Comparison of ENCODE assay signal across 8 cellular contexts in the genomic region with DNA sequence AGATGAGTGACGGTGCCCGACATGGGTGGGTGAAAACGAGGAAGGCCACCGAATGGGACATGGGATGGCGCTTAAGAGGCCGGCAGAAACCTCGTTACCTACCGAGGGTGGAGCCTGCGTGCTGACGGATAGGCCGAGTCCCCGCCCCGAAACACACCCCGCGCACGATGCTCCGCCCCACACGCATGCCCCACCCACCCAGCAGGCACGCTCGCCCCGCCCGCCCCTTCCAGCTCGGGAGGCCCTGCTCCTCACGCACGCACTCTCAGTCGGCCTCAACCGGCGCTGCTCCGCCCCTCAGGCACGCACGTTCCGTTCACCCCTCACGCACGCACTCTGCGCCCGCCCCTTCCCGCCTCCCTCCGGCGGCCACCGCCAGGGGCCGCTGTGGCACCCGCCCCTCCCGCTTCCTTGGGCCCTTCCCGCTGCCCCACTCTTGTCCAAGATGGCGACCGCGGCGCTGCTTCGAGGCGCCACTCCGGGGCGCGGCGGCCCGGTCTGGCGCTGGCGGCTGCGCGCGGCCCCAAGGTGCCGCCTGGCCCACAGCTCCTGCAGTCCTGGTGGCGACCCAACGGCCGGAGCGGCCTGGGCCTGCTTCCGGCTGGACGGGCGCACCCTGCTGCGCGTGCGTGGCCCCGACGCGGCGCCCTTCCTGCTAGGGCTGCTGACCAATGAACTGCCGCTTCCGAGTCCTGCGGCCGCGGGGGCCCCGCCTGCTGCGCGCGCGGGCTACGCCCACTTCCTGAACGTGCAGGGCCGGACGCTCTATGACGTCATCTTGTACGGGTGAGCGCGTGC. TPM values are rescaled to one million over a fixed set of nuclear protein-coding genes. Genes with fewer than 3 reads are reported as not detected.
DNase-seq lines count a peak whose midpoint lies in the region; ATAC-seq and TF ChIP-seq lines count a peak whose summit lies in the region.

A gene (plus strand): TSS at position 433 of the 798 bp plus-strand sequence. CDS start 13 bp downstream, at position 446.

- peak within 1 kb of the TSS; percentile 98 for H3K27ac Mint-ChIP-seq in CD8-positive, alpha-beta T cell
- H3K27ac Mint-ChIP-seq in activated CD8-positive, alpha-beta T cell treated with anti-CD3 and anti-CD28 coated beads for 36 hours = peak within 1 kb of the TSS; percentile 93

- no peaks in the 10 kb centered on the region for H3K36me3 ChIP-seq in CD8-positive, alpha-beta T cell (ENCODE audit: insufficient read depth, low read length)
- H3K36me3 ChIP-seq in lung (ENCODE audit: control insufficient read depth in 2 of 2, insufficient read depth in 2 of 2, low read length in 2 of 2) = peaks cover 0 to 5% of the 10 kb centered on the region in 2 donors

- H3K4me1 ChIP-seq in CD8-positive, alpha-beta T cell (ENCODE audit: insufficient read depth, low read length) = peaks cover 44% of the 10 kb centered on the region
- H3K4me1 ChIP-seq in lung (ENCODE audit: control insufficient read depth in 2 of 2, insufficient read depth in 2 of 2, low read length in 2 of 2) = peaks cover 0 to 19% of the 10 kb centered on the region in 2 donors

- H3K4me3 ChIP-seq in CD8-positive, alpha-beta T cell (ENCODE audit: low read depth, low read length) = peak within 1 kb of the TSS; percentile 92
- peak within 1 kb of the TSS; percentile 66 for H3K4me3 ChIP-seq in lung

- 0% methylated on average over 54 to 93 of the region's 93 CpGs for WGBS in lung, 2 donors

- H3K27me3 Mint-ChIP-seq in CD8-positive, alpha-beta T cell (ENCODE audit: low read depth) = no peaks in the 10 kb centered on the region
- H3K27me3 Mint-ChIP-seq in activated CD8-positive, alpha-beta T cell treated with anti-CD3 and anti-CD28 coated beads for 36 hours = no peaks in the 10 kb centered on the region

- CTCF ChIA-PET in CD8-positive, alpha-beta T cell (lab: Charles Lee) = interaction anchor here (0.6 to 4.5 kb wide), 14 partner anchors 8 to 683 kb away, joined by 3 to 49 read pairs (median 4); a partner anchor contains a TSS
- CTCF ChIA-PET in activated CD8-positive, alpha-beta T cell treated with anti-CD3 and anti-CD28 coated beads for 36 hours (lab: Charles Lee) = interaction anchor here (0.7 to 6.2 kb wide), 14 partner anchors 9 to 623 kb away, joined by 3 to 47 read pairs (median 4); a partner anchor contains a TSS

- peak; percentile 99 to 100 (median 100) for DNase-seq in CD8-positive, alpha-beta T cell
- peak; percentile 100 for DNase-seq in HK-2 (ENCODE audit: unreplicated experiment)
- DNase-seq in NCI-H82 treated with DMSO at 0.1 percent for 48 hours (lab: John Stamatoyannopoulos, UW; ENCODE audit: unreplicated experiment) = peak; percentile 96
- DNase-seq in activated CD8-positive, alpha-beta T cell treated with anti-CD3 and anti-CD28 coated beads for 36 hours = peak; percentile 99
- DNase-seq in ecto neural progenitor cell (ENCODE audit: low spot score) = peak; percentile 100
- DNase-seq in lung (ENCODE audit: low spot score) = peak; percentile 99
- DNase-seq in stimulated activated CD4-positive, alpha-beta T cell treated with anti-CD3 and anti-CD28 coated beads, TNF-alpha, amount 100 ng/mL, for 4 hours (ENCODE audit: low read depth in 3 of 3) = peak; percentile 99 to 100 (median 100)

- POLR2A ChIA-PET in CD8-positive, alpha-beta T cell (lab: Charles Lee) = interaction anchor here (0.5 to 4.4 kb wide), 24 partner anchors 10 to 343 kb away, joined by 3 to 51 read pairs (median 6); a partner anchor contains a TSS
- POLR2A ChIA-PET in activated CD8-positive, alpha-beta T cell treated with anti-CD3 and anti-CD28 coated beads for 36 hours (lab: Charles Lee) = interaction anchor here (0.6 to 6.6 kb wide), 10 partner anchors 9 to 292 kb away, joined by 3 to 59 read pairs (median 4); a partner anchor contains a TSS

- H3K4me1 Mint-ChIP-seq in CD8-positive, alpha-beta T cell (ENCODE audit: low read depth) = peaks cover 52% of the 10 kb centered on the region
- peaks cover 41% of the 10 kb centered on the region for H3K4me1 Mint-ChIP-seq in activated CD8-positive, alpha-beta T cell treated with anti-CD3 and anti-CD28 coated beads for 36 hours (ENCODE audit: low read depth)

- no peaks in the 10 kb centered on the region for H3K9me3 ChIP-seq in CD8-positive, alpha-beta T cell (ENCODE audit: low read length)
- no peaks in the 10 kb centered on the region for H3K9me3 ChIP-seq in lung (ENCODE audit: control insufficient read depth in 2 of 2, insufficient read depth in 1 of 2, low read length in 1 of 2)

- H3K4me3 Mint-ChIP-seq in CD8-positive, alpha-beta T cell = peak within 1 kb of the TSS; percentile 85
- H3K4me3 Mint-ChIP-seq in activated CD8-positive, alpha-beta T cell treated with anti-CD3 and anti-CD28 coated beads for 36 hours = peak within 1 kb of the TSS; percentile 79

- peak within 1 kb of the TSS; percentile 99 for H3K27ac ChIP-seq in CD8-positive, alpha-beta T cell (ENCODE audit: low read depth, low read length)
- H3K27ac ChIP-seq in lung (ENCODE audit: low read depth in 1 of 2, low read length in 1 of 2) = peak within 1 kb of the TSS; percentile 98 to 100

- intact Hi-C loops in CD8-positive, alpha-beta T cell (cut with DNase I, micrococcal nuclease) = loop anchor here (1.0 to 2.0 kb wide), 11 partner anchors 25 to 377 kb away; a partner anchor contains a TSS
- intact Hi-C loops in activated CD8-positive, alpha-beta T cell treated with anti-CD3 and anti-CD28 coated beads for 36 hours (cut with micrococcal nuclease) = loop anchor here (1.0 kb wide), 2 partner anchors 26 to 56 kb away; a partner anchor contains a TSS

- peak; percentile 68 for TF ChIP-seq CTCF in CD8-positive, alpha-beta T cell (IDR thresholded peaks at IDR 0.05)
- TF ChIP-seq CTCF in activated CD8-positive, alpha-beta T cell treated with anti-CD3 and anti-CD28 coated beads for 36 hours (IDR thresholded peaks at IDR 0.05) = peak; percentile 57
- peak; percentile 80 for TF ChIP-seq CTCF in lung (IDR thresholded peaks at IDR 0.05; ENCODE audit: control extremely low read depth, extremely low read depth)

- no peaks in the 10 kb centered on the region for H3K27me3 ChIP-seq in CD8-positive, alpha-beta T cell (ENCODE audit: insufficient read depth, low read length)
- H3K27me3 ChIP-seq in lung (ENCODE audit: control insufficient read depth, insufficient read depth) = no peaks in the 10 kb centered on the region

- peaks cover 14% of the 10 kb centered on the region for H3K36me3 Mint-ChIP-seq in CD8-positive, alpha-beta T cell
- H3K36me3 Mint-ChIP-seq in activated CD8-positive, alpha-beta T cell treated with anti-CD3 and anti-CD28 coated beads for 36 hours (ENCODE audit: low read depth) = peaks cover 5% of the 10 kb centered on the region

- H3K9me3 Mint-ChIP-seq in CD8-positive, alpha-beta T cell = no peaks in the 10 kb centered on the region
- H3K9me3 Mint-ChIP-seq in activated CD8-positive, alpha-beta T cell treated with anti-CD3 and anti-CD28 coated beads for 36 hours = no peaks in the 10 kb centered on the region

- ATAC-seq in CD8-positive, alpha-beta T cell = peak; percentile 82
- ATAC-seq in GM19452 (IDR thresholded peaks at IDR 0.05; ENCODE audit: unreplicated experiment) (peak; percentile 84), lung (ENCODE audit: insufficient read depth, low FRiP score) (peak; percentile 91)
- ATAC-seq in activated CD8-positive, alpha-beta T cell treated with anti-CD3 and anti-CD28 coated beads for 36 hours = peak; percentile 89

RNA-seq across cellular contexts. Expression of the gene that starts here (rescaled TPM):
- 10 to 100 TPM; 23.5 to 23.8 TPM for total RNA-seq in CD8-positive, alpha-beta T cell
- total RNA-seq in activated CD8-positive, alpha-beta T cell treated with anti-CD3 and anti-CD28 coated beads for 36 hours = 10 to 100 TPM in 1 of 2 experiments, 1 to 10 TPM in 1; 9.7 to 10.8 TPM
- 10 to 100 TPM in 1 of 2 donors, 1 to 10 TPM in 1; 8.4 to 21.4 TPM for total RNA-seq in lung
- polyA plus RNA-seq in lung = 1 to 10 TPM; 2.8 to 5.4 TPM

Comparison
In these comparisons a context has a peak if more than half of its experiments do, and no peak if none do; other contexts are left out.
1. Peak in every context shown above with its lines: DNase-seq, ATAC-seq, H3K4me3 ChIP-seq and H3K27ac ChIP-seq.